ENCODE assay signal across 1 cellular context in the genomic region with DNA sequence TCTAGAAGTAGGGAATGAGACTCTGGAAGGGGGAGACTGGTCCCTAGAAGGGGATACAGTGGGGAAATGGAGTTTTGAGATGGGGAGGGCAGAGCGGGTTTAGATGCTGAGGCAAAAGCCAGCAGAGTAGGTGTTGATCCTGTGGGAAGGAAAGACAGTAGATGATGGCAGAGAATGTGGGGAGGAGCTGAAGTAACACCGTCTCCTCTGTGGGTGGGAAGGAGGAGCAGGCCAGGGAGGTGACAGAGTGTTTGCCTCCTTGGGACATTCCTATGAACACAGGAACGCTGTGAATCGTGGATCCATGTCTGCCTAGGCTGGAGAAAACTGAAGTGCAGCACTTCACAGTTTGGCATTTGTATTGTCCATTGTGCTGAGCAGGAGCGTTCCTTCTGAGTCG.
TF ChIP-seq lines count a peak whose summit lies in the region.

No MANE protein-coding gene starts in this region.

TF ChIP-seq in HepG2, 621 proteins besides CTCF, POLR2A, EP300 and RAD21 (continued from another document):
- TF ChIP-seq, protein P1, sequence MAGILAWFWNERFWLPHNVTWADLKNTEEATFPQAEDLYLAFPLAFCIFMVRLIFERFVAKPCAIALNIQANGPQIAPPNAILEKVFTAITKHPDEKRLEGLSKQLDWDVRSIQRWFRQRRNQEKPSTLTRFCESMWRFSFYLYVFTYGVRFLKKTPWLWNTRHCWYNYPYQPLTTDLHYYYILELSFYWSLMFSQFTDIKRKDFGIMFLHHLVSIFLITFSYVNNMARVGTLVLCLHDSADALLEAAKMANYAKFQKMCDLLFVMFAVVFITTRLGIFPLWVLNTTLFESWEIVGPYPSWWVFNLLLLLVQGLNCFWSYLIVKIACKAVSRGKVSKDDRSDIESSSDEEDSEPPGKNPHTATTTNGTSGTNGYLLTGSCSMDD (CRISPR knock-in tag; IDR thresholded peaks at IDR 0.05) = no peak
- TF ChIP-seq ZSCAN25 (CRISPR knock-in tag; IDR thresholded peaks at IDR 0.05) = no peak
- no peak for TF ChIP-seq RELA (CRISPR knock-in tag; IDR thresholded peaks at IDR 0.05)
- TF ChIP-seq ZNF549 (CRISPR knock-in tag; IDR thresholded peaks at IDR 0.05) = no peak
- TF ChIP-seq SALL1 (CRISPR knock-in tag; IDR thresholded peaks at IDR 0.05) = no peak
- no peak for TF ChIP-seq ATF1 (CRISPR knock-in tag; IDR thresholded peaks at IDR 0.05)
- TF ChIP-seq SMARCC2 (IDR thresholded peaks at IDR 0.05) = no peak
